ENCODE assay signal across 26 cellular contexts in the genomic region with DNA sequence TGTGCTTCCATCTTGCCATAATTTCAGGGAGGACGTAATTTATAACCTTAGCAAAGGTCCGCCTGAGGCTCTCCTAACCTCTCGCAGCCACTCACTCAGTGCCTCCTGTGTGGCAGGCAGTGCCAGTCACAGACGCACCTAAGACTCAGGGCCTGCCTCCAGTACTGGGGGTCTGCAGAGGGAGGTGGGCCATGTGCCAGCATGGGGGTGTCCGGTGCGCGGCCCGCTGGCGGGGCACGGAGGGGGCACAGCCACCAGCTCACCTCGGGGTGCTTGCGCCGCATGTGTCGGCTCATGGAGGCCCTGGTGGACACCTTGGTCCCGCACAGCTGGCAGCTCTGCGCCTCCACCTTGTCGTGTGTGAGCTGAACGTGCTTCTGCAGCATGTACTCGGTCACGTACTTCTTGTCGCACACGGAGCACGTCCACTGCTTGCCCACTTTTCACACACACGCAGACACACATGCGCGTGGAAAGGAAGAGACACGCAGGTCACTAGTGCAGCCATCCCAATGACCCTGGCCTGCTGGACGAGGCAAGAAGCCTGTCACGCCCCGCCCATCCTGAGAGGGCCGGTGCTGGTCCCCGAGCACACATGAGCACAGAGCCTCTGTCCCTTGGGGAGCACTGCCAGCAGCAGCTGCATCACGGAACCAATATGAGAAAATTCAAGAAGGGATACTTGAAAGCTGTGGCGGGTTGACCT. TPM values are rescaled to one million over a fixed set of nuclear protein-coding genes. Genes with fewer than 3 reads are reported as not detected.
"Had no signal": no experiment of that assay in that cellular context is flagged by ENCODE, and none has a peak within 500 bp of the region (broad histone marks: within the 10 kb centered on the region; RNA-seq: fewer than 3 reads in every experiment).

No MANE protein-coding gene starts in this region.

- ATAC-seq: gastrocnemius medialis; heart left ventricle; left colon; mucosa of descending colon; natural killer cell treated with Interleukin-12 subunit alpha and Interleukin-12 subunit beta and Interleukin-15 and Interleukin-18, amount 100 ng/mL, for 72 hours; right cardiac atrium; stimulated activated memory B cell treated with anti-CD40 and anti-IgM and Interleukin-4, amounts not matched to agents 10 μg/mL and 1 μg/mL and 100 μg/mL, for 72 hours had no signal

- H3K4me1 ChIP-seq: gastrocnemius medialis, heart left ventricle, left ventricle myocardium inferior, psoas muscle, sigmoid colon, upper lobe of left lung, uterus had no signal

- H3K36me3 ChIP-seq: ovary, uterus had no signal

- H3K9me3 ChIP-seq: gastrocnemius medialis, heart left ventricle, left ventricle myocardium inferior, mucosa of descending colon, ovary, psoas muscle, sigmoid colon, thoracic aorta, tibial nerve, upper lobe of left lung, uterus had no signal

- H3K27ac ChIP-seq: dorsolateral prefrontal cortex, gastrocnemius medialis, heart left ventricle, hepatocyte, left ventricle myocardium inferior, ovary, psoas muscle, sigmoid colon, thoracic aorta, tibial nerve, upper lobe of left lung, uterus had no signal

- DNase-seq: dorsolateral prefrontal cortex; effector CD4-positive, alpha-beta T cell; foreskin fibroblast; gastrocnemius medialis; heart left ventricle; kidney glomerular epithelial cell; left colon; left ventricle myocardium inferior; mesenchymal stem cell; mucosa of descending colon; naive B cell; ovary; psoas muscle; sigmoid colon; stimulated activated CD4-positive, alpha-beta T cell treated with anti-CD3 and anti-CD28 coated beads, Interleukin-2, amount 100 ng/mL, for 24 hours; stimulated activated CD4-positive, alpha-beta T cell treated with anti-CD3 and anti-CD28 coated beads, Interleukin-4, amount 100 ng/mL, for 4 hours; uterus had no signal

- H3K4me3 ChIP-seq: dorsolateral prefrontal cortex, gastrocnemius medialis, heart left ventricle, hepatocyte, left ventricle myocardium inferior, lung, mucosa of descending colon, ovary, psoas muscle, sigmoid colon, thoracic aorta, tibial nerve, upper lobe of left lung, uterus had no signal

- H3K27me3 ChIP-seq: dorsolateral prefrontal cortex, gastrocnemius medialis, heart left ventricle, hepatocyte, ovary, sigmoid colon, tibial nerve, upper lobe of left lung, uterus had no signal

RNA-seq across cellular contexts. Expression of a gene that starts 43.2 kb away (rescaled TPM):
- total RNA-seq: neural crest cell, psoas muscle had no signal
